In the genomic region with DNA sequence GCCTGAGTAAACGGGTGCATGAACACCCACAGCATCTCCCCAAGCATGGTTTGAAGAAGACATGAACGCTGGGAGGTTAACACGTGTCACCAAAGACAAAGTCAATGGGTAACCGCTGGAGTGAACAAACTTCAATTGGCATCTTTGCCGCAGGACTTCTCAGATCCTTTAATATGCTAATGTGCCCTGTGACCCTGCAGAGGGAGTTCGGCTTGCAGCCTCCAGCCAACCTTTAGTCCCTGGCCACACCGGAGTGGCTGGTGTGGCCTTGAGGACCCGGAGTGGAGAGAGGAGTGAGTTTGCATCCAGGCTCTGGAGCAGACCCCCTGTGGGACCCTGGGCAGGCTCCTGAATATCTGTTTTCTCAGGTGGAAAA, we compare ENCODE assay signal across 16 cellular contexts. TPM values are rescaled to one million over a fixed set of nuclear protein-coding genes. Genes with fewer than 3 reads are reported as not detected.
DNase-seq lines count a peak whose midpoint lies in the region; ATAC-seq, FAIRE-seq and TF ChIP-seq lines count a peak whose summit lies in the region.
"Had no signal": no experiment of that assay in that cellular context is flagged by ENCODE, and none has a peak within 500 bp of the region (broad histone marks: within the 10 kb centered on the region; RNA-seq: fewer than 3 reads in every experiment).

No MANE protein-coding gene starts in this region.

- peak overlapping the region in 4 of 5 experiments; percentile 6 to 97 (median 66) for H3K27ac Mint-ChIP-seq in brain
- no peak overlapping the region for H3K27ac Mint-ChIP-seq in neural crest cell (ENCODE audit: unreplicated experiment)
- H3K27ac Mint-ChIP-seq in MCF 10A (ENCODE audit: low read depth, unreplicated experiment), result no peak overlapping the region
- H3K27ac Mint-ChIP-seq: CD4-positive, alpha-beta memory T cell; IgD-negative memory B cell had no signal

- H3K27ac ChIP-seq in A549 (peak overlapping the region; percentile 91 to 95; a peak in 3 of 6 replicates), HEK293 (ENCODE audit: extremely low read depth, low read depth, low read length) (no peak overlapping the region), left lung (no peak overlapping the region)

- ATAC-seq in A549 (no peak), left lung (no peak), sciatic nerve (no peak)
- ATAC-seq: SK-N-SH treated with all-trans-retinoic acid at 6 μM for 48 hours had no signal

- no TSS peak for BruUV-seq in MCF 10A (replicated peaks; lab: Mats Ljungman, UMichigan)

- H3K36me3 ChIP-seq in HEK293 (ENCODE audit: control insufficient read depth in 2 of 2, insufficient read depth in 1 of 2, low read length in 2 of 2), result no peaks in the 10 kb centered on the region
- H3K36me3 ChIP-seq in left lung, result no peaks in the 10 kb centered on the region

- H3K9me3 Mint-ChIP-seq in brain (no peaks in the 10 kb centered on the region), neural crest cell (no peaks in the 10 kb centered on the region), MCF 10A (ENCODE audit: unreplicated experiment) (no peaks in the 10 kb centered on the region)
- H3K9me3 Mint-ChIP-seq: CD4-positive, alpha-beta memory T cell; IgD-negative memory B cell had no signal

- H3K4me1 ChIP-seq in A549 (peaks cover 58% of the 10 kb centered on the region), HEK293 (ENCODE audit: control insufficient read depth, insufficient read depth, low read length) (no peaks in the 10 kb centered on the region), left lung (peaks cover 12 to 37% of the 10 kb centered on the region in 2 donors)

- DNase-seq in A549 (ENCODE audit: low read depth in 1 of 2, low spot score in 1 of 2), result no peak
- DNase-seq in neural crest cell (ENCODE audit: low read depth, low spot score), result no peak
- no peak for DNase-seq in MCF 10A (ENCODE audit: unreplicated experiment)
- no peak for DNase-seq in left lung
- no peak for DNase-seq in NCI-H524 (lab: John Stamatoyannopoulos, UW)
- no peak for DNase-seq in sciatic nerve (ENCODE audit: low spot score)
- DNase-seq: 8988T; CD4-positive, alpha-beta memory T cell; HCEC 1CT; Right ventricle myocardium superior had no signal

- TF ChIP-seq CTCF in A549 (IDR thresholded peaks at IDR 0.05), result no peak
- TF ChIP-seq CTCF in HEK293 (tag by site-specific recombination; IDR thresholded peaks at IDR 0.05), result no peak
- TF ChIP-seq CTCF in brain (conservative IDR thresholded peaks at IDR 0.05), result no peak
- no peak for TF ChIP-seq CTCF in neural crest cell (conservative IDR thresholded peaks at IDR 0.05)
- no peak for TF ChIP-seq CTCF in MCF 10A (IDR thresholded peaks at IDR 0.05; ENCODE audit: unreplicated experiment)
- no peak for TF ChIP-seq CTCF in left lung (IDR thresholded peaks at IDR 0.05)

- POLR2A ChIA-PET in A549 (lab: Yijun Ruan, JAX) (no interaction called here), HEK293 (lab: Yijun Ruan, JAX) (no interaction called here), MCF 10A (lab: Yijun Ruan, JAX) (no interaction called here)

- H3K4me1 Mint-ChIP-seq in brain (peaks cover 98% of the 10 kb centered on the region), neural crest cell (peaks cover 60% of the 10 kb centered on the region), MCF 10A (ENCODE audit: insufficient read depth, unreplicated experiment) (peaks cover 12% of the 10 kb centered on the region)
- H3K4me1 Mint-ChIP-seq: IgD-negative memory B cell had no signal

- H3K36me3 Mint-ChIP-seq in brain, result no peaks in the 10 kb centered on the region
- no peaks in the 10 kb centered on the region for H3K36me3 Mint-ChIP-seq in neural crest cell (ENCODE audit: low read depth)
- H3K36me3 Mint-ChIP-seq in MCF 10A (ENCODE audit: insufficient read depth, unreplicated experiment), result no peaks in the 10 kb centered on the region
- H3K36me3 Mint-ChIP-seq: CD4-positive, alpha-beta memory T cell; IgD-negative memory B cell had no signal

- H3K4me2 ChIP-seq in A549, result no peak overlapping the region

- CTCF ChIA-PET in A549 (lab: Yijun Ruan, JAX) (no interaction called here), HEK293 (lab: Yijun Ruan, JAX) (no interaction called here), MCF 10A (lab: Yijun Ruan, JAX) (interaction anchor here (0.6 kb wide), 2 partner anchors 97 to 132 kb away, joined by 3 read pairs; no protein-coding TSS in a partner anchor)

- H3K4me3 ChIP-seq in A549 (no peak overlapping the region), HEK293 (ENCODE audit: low read depth, low read length) (no peak overlapping the region), left lung (no peak overlapping the region)

- peaks cover 3% of the 10 kb centered on the region for H3K27me3 Mint-ChIP-seq in brain
- no peaks in the 10 kb centered on the region for H3K27me3 Mint-ChIP-seq in neural crest cell (ENCODE audit: low read depth)
- no peaks in the 10 kb centered on the region for H3K27me3 Mint-ChIP-seq in MCF 10A (ENCODE audit: insufficient read depth, unreplicated experiment)
- H3K27me3 Mint-ChIP-seq: CD4-positive, alpha-beta memory T cell had no signal

- no peaks in the 10 kb centered on the region for H3K9me3 ChIP-seq in A549
- no peaks in the 10 kb centered on the region for H3K9me3 ChIP-seq in HEK293 (ENCODE audit: control insufficient read depth, insufficient read depth, low read depth, low read length)
- no peaks in the 10 kb centered on the region for H3K9me3 ChIP-seq in left lung

- FAIRE-seq in A549 (lab: Jason Lieb, UNC), result no peak

- TF ChIP-seq POLR2A in A549 (IDR thresholded peaks at IDR 0.05; ENCODE audit: low read length), result no peak

- no peak for TF ChIP-seq RAD21 in A549 (conservative IDR thresholded peaks at IDR 0.05 in 1 of 2, IDR thresholded peaks at IDR 0.05 in 1 of 2)

- H3K27me3 ChIP-seq in left lung, result no peaks in the 10 kb centered on the region

- intact Hi-C loops in MCF 10A (cut with micrococcal nuclease), result no loop called here
- intact Hi-C loops in left lung (cut with DNase I), result no loop called here
- intact Hi-C loops in sciatic nerve (cut with DNase I), result no loop called here

- H3K4me3 Mint-ChIP-seq in brain, result no peak overlapping the region
- peak overlapping the region; percentile 31 for H3K4me3 Mint-ChIP-seq in neural crest cell
- no peak overlapping the region for H3K4me3 Mint-ChIP-seq in MCF 10A (ENCODE audit: unreplicated experiment)
- H3K4me3 Mint-ChIP-seq: CD4-positive, alpha-beta memory T cell had no signal

- WGBS in A549 (ENCODE audit: missing lambda C conversion rate), result 76% methylated on average over 8 of the region's 8 CpGs

- TF ChIP-seq EP300 in A549 (IDR thresholded peaks at IDR 0.05), result no peak

TF ChIP-seq in A549, 52 proteins besides CTCF, POLR2A, EP300 and RAD21:
- TF ChIP-seq RFX5 (IDR thresholded peaks at IDR 0.05), result no peak

TF ChIP-seq in HEK293, 187 proteins besides CTCF, POLR2A, EP300 and RAD21:
- TF ChIP-seq ZNF239 (tag by site-specific recombination; IDR thresholded peaks at IDR 0.05) (peak; percentile 88), ZNF121 (tag by site-specific recombination; IDR thresholded peaks at IDR 0.05) (no peak), ZNF621 (tag by site-specific recombination; IDR thresholded peaks at IDR 0.05) (no peak)

RNA-seq across cellular contexts. Expression of a gene that starts 57.0 kb away (rescaled TPM):
- polyA plus RNA-seq in A549 (2011; rRNA removed) (0.28 and 0.31 TPM in 2 replicates), A549 (2017; fragmentation: RNase III; extraction: RNeasy Plus Mini Kit Qiagen cat#74134 plus additional on column Dnase treatment) (0.07 to 0.13 TPM (median 0.10 TPM) in 3 replicates), brain (ENCODE audit: insufficient read depth, low read depth, low replicate concordance) (27.0 TPM)
- polyA plus RNA-seq in A549 (2012; cell fraction: cytosol; rRNA removed), result 0.08 and 0.10 TPM in 2 replicates
- 0.02 and 0.10 TPM in 2 replicates for polyA plus RNA-seq in A549 (2012; cell fraction: nucleus; rRNA removed)
- polyA minus RNA-seq in A549 (2011; rRNA and poly(A)+ RNA removed), result 0.58 and 0.73 TPM in 2 replicates
- total RNA-seq in neural crest cell (2.4 and 3.0 TPM in 2 replicates), MCF 10A (2022) (2.7 and 7.0 TPM in 2 replicates), left lung (under 1 TPM; 0.15 to 0.18 TPM), sciatic nerve (3.5 TPM)
- total RNA-seq: CD4-positive, alpha-beta memory T cell; Daoy; T-helper 1 cell treated with Interleukin-12 subunit alpha and Interleukin-12 subunit beta and Interleukin-4 antibody, amounts not matched to agents 30 ng/mL and 1 ng/mL, for 36 hours had no signal
- polyA plus RNA-seq: CD4-positive, alpha-beta memory T cell; IgD-negative memory B cell had no signal

Comparison
In these comparisons a context has a peak if more than half of its experiments do, and no peak if none do; other contexts are left out.
1. H3K27ac ChIP-seq: peak in A549 (2 of 2); none in HEK293 (single experiment) and left lung (0 of 2).
2. H3K27ac Mint-ChIP-seq: peak in brain (4 of 5); none in neural crest cell (single experiment) and MCF 10A (single experiment).